ENCODE assay signal across 13 cellular contexts in genomic region chr7:127791790-127792189, GRCh38.
DNase-seq lines count a peak whose midpoint lies in the region; ATAC-seq and TF ChIP-seq lines count a peak whose summit lies in the region.
"Had no signal": no experiment of that assay in that cellular context is flagged by ENCODE, and none has a peak within 500 bp of the region (broad histone marks: within the 10 kb centered on the region; RNA-seq: fewer than 3 reads in every experiment).

No MANE protein-coding gene starts in this region.

- intact Hi-C loops in activated CD4-positive, alpha-beta T cell treated with anti-CD3 and anti-CD28 coated beads, Interleukin-2, amount 10 ng/mL, durations not matched to agents 24 days and 14 days (cut with micrococcal nuclease), result no loop called here
- intact Hi-C loops in body of pancreas (cut with DNase I), result no loop called here

- H3K27me3 ChIP-seq in RWPE2 (ENCODE audit: insufficient read depth, poor library complexity, severe bottlenecking) (no peaks in the 10 kb centered on the region), fibroblast of lung (ENCODE audit: control insufficient read depth, insufficient read depth, low read length) (no peaks in the 10 kb centered on the region), body of pancreas (no peaks in the 10 kb centered on the region)

- H3K27ac Mint-ChIP-seq in HFFc6, result peak overlapping the region; percentile 47
- no peak overlapping the region for H3K27ac Mint-ChIP-seq in activated CD4-positive, alpha-beta T cell treated with anti-CD3 and anti-CD28 coated beads, Interleukin-2, amount 10 ng/mL, durations not matched to agents 24 days and 14 days
- H3K27ac Mint-ChIP-seq: activated CD4-positive, alpha-beta memory T cell treated with anti-CD3 and anti-CD28 coated beads for 36 hours; stimulated activated naive B cell treated with anti-CD40 and anti-IgM and Interleukin-4, amounts not matched to agents 10 μg/mL and 1 μg/mL and 100 μg/mL, for 72 hours had no signal

- no peak overlapping the region for H3K4me3 ChIP-seq in AG10803 (ENCODE audit: low read length)
- H3K4me3 ChIP-seq in RWPE2 (ENCODE audit: severe bottlenecking), result no peak overlapping the region
- no peak overlapping the region for H3K4me3 ChIP-seq in fibroblast of lung (replicated peaks in 1 of 4; ENCODE audit: control extremely low read depth in 1 of 4, insufficient read depth in 1 of 4, low read depth in 3 of 4, low read length in 4 of 4)
- H3K4me3 ChIP-seq in body of pancreas, result no peak overlapping the region
- H3K4me3 ChIP-seq: left ventricle myocardium inferior, skin epidermis had no signal

- DNase-seq in AG10803 (ENCODE audit: low read depth) (peak; percentile 73), HFFc6 (peak; percentile 49), RWPE2 (ENCODE audit: low spot score) (no peak), fibroblast of lung (ENCODE audit: low read depth in 2 of 2) (peak; percentile 28 to 74), epidermal melanocyte (ENCODE audit: insufficient read length, low spot score) (no peak), body of pancreas (no peak), NCI-H446 (lab: John Stamatoyannopoulos, UW) (no peak)
- no peak for DNase-seq in activated CD4-positive, alpha-beta T cell treated with anti-CD3 and anti-CD28 coated beads, Interleukin-2, amount 10 ng/mL, durations not matched to agents 24 days and 14 days
- DNase-seq: activated CD4-positive, alpha-beta memory T cell treated with anti-CD3 and anti-CD28 coated beads for 36 hours; left ventricle myocardium inferior; NCI-H226; stimulated activated naive B cell treated with anti-CD40 and anti-IgM and Interleukin-4, amounts not matched to agents 10 μg/mL and 1 μg/mL and 100 μg/mL, for 72 hours had no signal

- WGBS in body of pancreas, 2 donors, result 76 to 90% methylated on average over 4 of the region's 4 CpGs

- H2AFZ ChIP-seq in fibroblast of lung (ENCODE audit: low read length), result no peak overlapping the region

- peaks cover 62% of the 10 kb centered on the region for H3K4me1 Mint-ChIP-seq in HFFc6 (ENCODE audit: low read depth)
- peaks cover 26% of the 10 kb centered on the region for H3K4me1 Mint-ChIP-seq in activated CD4-positive, alpha-beta T cell treated with anti-CD3 and anti-CD28 coated beads, Interleukin-2, amount 10 ng/mL, durations not matched to agents 24 days and 14 days

- H3K36me3 Mint-ChIP-seq in HFFc6 (ENCODE audit: low read depth), result peaks cover 13% of the 10 kb centered on the region
- H3K36me3 Mint-ChIP-seq in activated CD4-positive, alpha-beta T cell treated with anti-CD3 and anti-CD28 coated beads, Interleukin-2, amount 10 ng/mL, durations not matched to agents 24 days and 14 days (ENCODE audit: low read depth), result peaks cover 8% of the 10 kb centered on the region

- no peak for TF ChIP-seq POLR2A in body of pancreas (IDR thresholded peaks at IDR 0.05)

- H3K9ac ChIP-seq in fibroblast of lung (ENCODE audit: insufficient read depth, low read length), result no peak overlapping the region

- H4K20me1 ChIP-seq in fibroblast of lung (ENCODE audit: control insufficient read depth, extremely low read depth, insufficient read depth, low read length), result peaks cover 2% of the 10 kb centered on the region

- H3K27ac ChIP-seq in RWPE2 (ENCODE audit: poor library complexity, severe bottlenecking) (no peak overlapping the region), fibroblast of lung (ENCODE audit: insufficient read depth, low read length) (no peak overlapping the region), body of pancreas (no peak overlapping the region)
- H3K27ac ChIP-seq: left ventricle myocardium inferior, skin epidermis had no signal

- peak overlapping the region; percentile 7; the same call in 1 of the 2 replicates for H3K4me3 Mint-ChIP-seq in HFFc6
- H3K4me3 Mint-ChIP-seq in activated CD4-positive, alpha-beta T cell treated with anti-CD3 and anti-CD28 coated beads, Interleukin-2, amount 10 ng/mL, durations not matched to agents 24 days and 14 days, result no peak overlapping the region
- H3K4me3 Mint-ChIP-seq: activated CD4-positive, alpha-beta memory T cell treated with anti-CD3 and anti-CD28 coated beads for 36 hours; stimulated activated naive B cell treated with anti-CD40 and anti-IgM and Interleukin-4, amounts not matched to agents 10 μg/mL and 1 μg/mL and 100 μg/mL, for 72 hours had no signal

- no peaks in the 10 kb centered on the region for H3K36me3 ChIP-seq in RWPE2 (ENCODE audit: low read depth)
- no peaks in the 10 kb centered on the region for H3K36me3 ChIP-seq in fibroblast of lung (ENCODE audit: control insufficient read depth, insufficient read depth, low read length)
- no peaks in the 10 kb centered on the region for H3K36me3 ChIP-seq in body of pancreas (replicated peaks in 1 of 2; ENCODE audit: insufficient read depth in 1 of 2, low read depth in 2 of 2)
- H3K36me3 ChIP-seq: left ventricle myocardium inferior had no signal

- peak; percentile 67; the same call in 2 of the 3 replicates for ATAC-seq in RWPE2 (ENCODE audit: low read depth)
- no peak for ATAC-seq in body of pancreas
- ATAC-seq: stimulated activated naive B cell treated with anti-CD40 and anti-IgM and Interleukin-4, amounts not matched to agents 10 μg/mL and 1 μg/mL and 100 μg/mL, for 72 hours had no signal

- no peaks in the 10 kb centered on the region for H3K9me3 Mint-ChIP-seq in HFFc6
- H3K9me3 Mint-ChIP-seq in activated CD4-positive, alpha-beta T cell treated with anti-CD3 and anti-CD28 coated beads, Interleukin-2, amount 10 ng/mL, durations not matched to agents 24 days and 14 days, result no peaks in the 10 kb centered on the region
- H3K9me3 Mint-ChIP-seq: activated CD4-positive, alpha-beta memory T cell treated with anti-CD3 and anti-CD28 coated beads for 36 hours had no signal

- TF ChIP-seq CTCF in AG10803 (conservative IDR thresholded peaks at IDR 0.05; ENCODE audit: low read length), result no peak
- TF ChIP-seq CTCF in HFFc6 (IDR thresholded peaks at IDR 0.05), result no peak
- no peak for TF ChIP-seq CTCF in RWPE2 (IDR thresholded peaks at IDR 0.05; ENCODE audit: poor library complexity, severe bottlenecking)
- TF ChIP-seq CTCF in fibroblast of lung (conservative IDR thresholded peaks at IDR 0.05 in 1 of 2, IDR thresholded peaks at IDR 0.05 in 1 of 2; ENCODE audit: low read depth in 1 of 2, low read length in 2 of 2), result no peak
- no peak for TF ChIP-seq CTCF in body of pancreas (IDR thresholded peaks at IDR 0.05)

- H3K9me3 ChIP-seq in RWPE2 (ENCODE audit: severe bottlenecking), result no peaks in the 10 kb centered on the region
- no peaks in the 10 kb centered on the region for H3K9me3 ChIP-seq in fibroblast of lung (ENCODE audit: control insufficient read depth, insufficient read depth, low read depth, low read length)
- no peaks in the 10 kb centered on the region for H3K9me3 ChIP-seq in body of pancreas
- H3K9me3 ChIP-seq: left ventricle myocardium inferior had no signal

- H3K27me3 Mint-ChIP-seq in HFFc6 (ENCODE audit: insufficient read depth), result no peaks in the 10 kb centered on the region
- no peaks in the 10 kb centered on the region for H3K27me3 Mint-ChIP-seq in activated CD4-positive, alpha-beta T cell treated with anti-CD3 and anti-CD28 coated beads, Interleukin-2, amount 10 ng/mL, durations not matched to agents 24 days and 14 days
- H3K27me3 Mint-ChIP-seq: activated CD4-positive, alpha-beta memory T cell treated with anti-CD3 and anti-CD28 coated beads for 36 hours; stimulated activated naive B cell treated with anti-CD40 and anti-IgM and Interleukin-4, amounts not matched to agents 10 μg/mL and 1 μg/mL and 100 μg/mL, for 72 hours had no signal

- H3K4me1 ChIP-seq in RWPE2 (ENCODE audit: insufficient read depth, poor library complexity, severe bottlenecking), result no peaks in the 10 kb centered on the region
- H3K4me1 ChIP-seq in fibroblast of lung (ENCODE audit: control insufficient read depth, extremely low read depth, insufficient read depth, low read length), result no peaks in the 10 kb centered on the region
- peaks cover 19% of the 10 kb centered on the region for H3K4me1 ChIP-seq in body of pancreas

- peaks cover 30% of the 10 kb centered on the region for H3K79me2 ChIP-seq in fibroblast of lung (ENCODE audit: control insufficient read depth, insufficient read depth, low read length)

- no peak overlapping the region for H3K4me2 ChIP-seq in fibroblast of lung (ENCODE audit: extremely low read depth, insufficient read depth, low read length)

Comparison
In these comparisons a context has a peak if more than half of its experiments do, and no peak if none do; other contexts are left out.
1. DNase-seq: peak in AG10803 (single experiment), HFFc6 (single experiment) and fibroblast of lung (2 of 2); none in RWPE2 (single experiment), epidermal melanocyte (single experiment), activated CD4-positive, alpha-beta T cell treated with anti-CD3 and anti-CD28 coated beads, Interleukin-2, amount 10 ng/mL, durations not matched to agents 24 days and 14 days (single experiment), body of pancreas (0 of 4) and NCI-H446 (0 of 2).